In the genomic region with DNA sequence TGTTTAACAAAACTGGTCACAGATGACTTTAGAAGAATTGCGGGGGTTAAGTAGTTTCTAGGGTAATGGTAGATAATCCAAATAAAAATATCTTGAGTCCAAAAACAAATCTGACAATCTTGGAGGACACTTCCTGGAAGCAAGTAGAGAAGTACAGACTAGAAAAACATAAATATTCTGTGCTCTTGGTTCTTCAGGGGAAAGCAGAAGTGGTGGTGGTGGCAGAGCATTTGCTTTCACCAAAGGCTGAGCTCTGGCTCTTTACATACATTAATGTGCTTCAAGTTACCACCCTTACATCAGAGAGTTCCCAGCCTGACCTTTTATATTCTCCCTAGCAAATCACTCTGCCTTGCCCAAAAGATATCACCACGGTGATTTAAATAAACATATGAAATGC, we compare ENCODE assay signal across 26 cellular contexts. TPM values are rescaled to one million over a fixed set of nuclear protein-coding genes. Genes with fewer than 3 reads are reported as not detected.
"Had no signal": no experiment of that assay in that cellular context is flagged by ENCODE, and none has a peak within 500 bp of the region (broad histone marks: within the 10 kb centered on the region; RNA-seq: fewer than 3 reads in every experiment).

No MANE protein-coding gene starts in this region.

- H3K36me3 Mint-ChIP-seq: T-cell had no signal

- H3K4me3 ChIP-seq: PC-9, SJSA1, SK-N-MC had no signal

- H3K27ac ChIP-seq: PC-9, SJSA1, SK-N-MC had no signal

- H2AFZ ChIP-seq: PC-9 had no signal

- H3K9me3 ChIP-seq: SJSA1 had no signal

- H3K4me1 Mint-ChIP-seq: T-cell had no signal

- ATAC-seq: T-cell had no signal

- H3K27me3 ChIP-seq: SJSA1 had no signal

- DNase-seq: MM.1S; NCI-H1048; NCI-H1105; NCI-H1417; NCI-H1436 treated with DMSO at 0.1 percent for 48 hours; NCI-H1694; NCI-H187 treated with DMSO at 0.1 percent for 48 hours; NCI-H2029 treated with DMSO at 0.1 percent for 48 hours; NCI-H2171; NCI-H226; NCI-H446; NCI-H510A; NCI-H524 treated with DMSO at 0.1 percent for 48 hours; NCI-H69; NCI-H774; NK-92 treated with Interleukin-12 subunit alpha and Interleukin-12 subunit beta, amount 100 ng/mL, for 24 hours; Right ventricle myocardium superior; RPMI8226; SIG-M5; SW 1271; T-cell had no signal

- H3K4me3 Mint-ChIP-seq: T-cell; T-helper 1 cell treated with Interleukin-12 subunit alpha and Interleukin-12 subunit beta and Interleukin-4 antibody, amounts not matched to agents 30 μg/mL and 1 μg/mL, for 36 hours had no signal

- H3K4me1 ChIP-seq: SJSA1 had no signal

- H3K9me3 Mint-ChIP-seq: T-cell; T-helper 1 cell treated with Interleukin-12 subunit alpha and Interleukin-12 subunit beta and Interleukin-4 antibody, amounts not matched to agents 30 μg/mL and 1 μg/mL, for 36 hours had no signal

- H3K4me2 ChIP-seq: PC-9 had no signal

- H3K36me3 ChIP-seq: SJSA1 had no signal

- H3K27ac Mint-ChIP-seq: T-cell; T-helper 1 cell treated with Interleukin-12 subunit alpha and Interleukin-12 subunit beta and Interleukin-4 antibody, amounts not matched to agents 30 μg/mL and 1 μg/mL, for 36 hours had no signal

RNA-seq across cellular contexts. Expression of a gene that starts 15.4 kb away (rescaled TPM):
- total RNA-seq: HT-29, T-cell had no signal
